ENCODE assay signal across 8 cellular contexts in the genomic region with DNA sequence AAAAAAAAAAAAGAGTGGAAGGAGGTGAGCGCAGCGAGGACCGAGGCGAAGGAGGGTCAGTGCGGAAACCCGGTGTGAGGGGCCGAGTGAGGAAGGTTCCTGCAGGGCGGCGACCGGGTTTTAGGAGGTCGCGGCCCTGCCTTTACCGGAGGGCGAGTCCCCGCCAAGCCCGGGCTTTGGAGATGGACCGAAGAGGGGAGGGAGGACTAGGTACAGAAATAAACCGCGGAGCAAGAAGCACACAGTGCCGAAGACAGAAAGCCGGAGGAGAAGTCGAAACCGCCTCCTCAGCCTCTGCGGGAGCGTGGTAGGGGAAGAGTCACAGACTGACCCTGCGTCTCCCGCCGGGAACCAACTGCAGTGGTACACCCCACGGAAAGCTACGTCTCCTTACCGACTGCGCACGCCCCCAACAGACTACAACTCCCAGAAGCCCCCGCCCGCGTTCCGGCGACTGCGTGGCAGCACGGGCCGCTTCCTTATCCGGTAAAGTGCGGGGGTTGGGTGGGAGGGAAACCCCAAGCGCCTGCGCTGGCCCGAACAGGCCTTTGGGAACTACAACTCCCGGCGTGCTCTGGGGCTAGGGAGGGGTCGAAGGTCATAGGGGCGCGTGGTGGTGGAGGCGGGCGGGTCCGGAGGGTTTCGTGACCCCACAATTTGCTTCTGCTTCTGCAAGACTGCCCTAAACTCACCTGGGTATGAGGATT. TPM values are rescaled to one million over a fixed set of nuclear protein-coding genes. Genes with fewer than 3 reads are reported as not detected.
DNase-seq lines count a peak whose midpoint lies in the region; ATAC-seq and TF ChIP-seq lines count a peak whose summit lies in the region.

A gene (minus strand): TSS at position 365 of the 707 bp plus-strand sequence. CDS start 380 bp downstream, outside the sequence.

- under 1% methylated on average over 47 of the region's 55 CpGs for WGBS in SK-N-SH (ENCODE audit: low lambda C conversion rate)

- H3K4me1 ChIP-seq in SK-N-SH (ENCODE audit: control insufficient read depth in 1 of 2, insufficient read depth in 2 of 2, low read depth in 1 of 2, low read length in 1 of 2): peaks cover 3 to 8% of the 10 kb centered on the region in 2 experiments; a peak in 2 of 4 replicates

- peaks cover 43% of the 10 kb centered on the region for H3K79me2 ChIP-seq in SK-N-SH (ENCODE audit: insufficient read depth)

- no peaks in the 10 kb centered on the region; the same call in 1 of the 2 replicates for H3K9me3 ChIP-seq in SK-N-SH

- H3K27ac ChIP-seq in SK-N-SH (ENCODE audit: low read depth in 2 of 2, low read length in 1 of 2): peak within 1 kb of the TSS; percentile 78 to 86

- H3K4me3 ChIP-seq in SK-N-SH (ENCODE audit: low read depth in 2 of 2, low read length in 1 of 2): peak within 1 kb of the TSS; percentile 91 to 96

- peak within 1 kb of the TSS; percentile 86 for H3K4me2 ChIP-seq in SK-N-SH

- DNase-seq in GM10248 (ENCODE audit: extremely low spot score) (peak; percentile 95), NCI-H1092 (lab: John Stamatoyannopoulos, UW) (peak; percentile 97), SK-N-SH (peak; percentile 94), glomerular endothelial cell (ENCODE audit: extremely low read depth, low read depth, low spot score) (peak; percentile 66), nucleus accumbens (lab: John Stamatoyannopoulos, UW) (peak; percentile 83 to 99 (median 97)), superior temporal gyrus (ENCODE audit: extremely low spot score) (peak; percentile 96)
- DNase-seq in activated naive CD4-positive, alpha-beta T cell treated with anti-CD3 and anti-CD28 coated beads, Interleukin-2, amount 50 U/mL, for 16 hours: peak; percentile 97

- no peaks in the 10 kb centered on the region for H3F3A ChIP-seq in SK-N-SH (replicated peaks; ENCODE audit: insufficient read depth)

- CTCF ChIA-PET in GM10248 (lab: Yijun Ruan, JAX) (interaction anchor here (0.6 to 1.4 kb wide), 5 partner anchors 11 to 361 kb away, joined by 3 to 7 read pairs (median 3); no protein-coding TSS in a partner anchor), SK-N-SH (lab: Yijun Ruan, JAX) (interaction anchor here (1.0 kb wide), 1 partner anchor 78 kb away, joined by 4 read pairs; no protein-coding TSS in a partner anchor)

- H2AFZ ChIP-seq in SK-N-SH (ENCODE audit: low read depth): peak within 1 kb of the TSS; percentile 98

- ATAC-seq in HG02610 (IDR thresholded peaks at IDR 0.05; ENCODE audit: unreplicated experiment): peak; percentile 97

- H3K9me2 ChIP-seq in SK-N-SH: no peaks in the 10 kb centered on the region

- POLR2A ChIA-PET in GM10248 (lab: Yijun Ruan, JAX): interaction anchor here (0.7 to 0.9 kb wide), 2 partner anchors 11 to 451 kb away, joined by 3 to 6 read pairs; a partner anchor contains a TSS
- POLR2A ChIA-PET in SK-N-SH (lab: Yijun Ruan, JAX): interaction anchor here (0.6 to 1.0 kb wide), 4 partner anchors 16 to 201 kb away, joined by 3 to 7 read pairs (median 4); no protein-coding TSS in a partner anchor

- TF ChIP-seq CTCF in GM10248 (IDR thresholded peaks at IDR 0.05; ENCODE audit: control extremely low read depth, extremely low read depth, low read depth, missing control alignments) (no peak), SK-N-SH (IDR thresholded peaks at IDR 0.05) (no peak)

- H4K20me1 ChIP-seq in SK-N-SH (ENCODE audit: insufficient read depth): no peaks in the 10 kb centered on the region

- TF ChIP-seq EP300 in SK-N-SH (IDR thresholded peaks at IDR 0.05; ENCODE audit: borderline replicate concordance in 1 of 2, low read depth in 1 of 2, low read length in 1 of 2): no peak

- no peak for TF ChIP-seq RAD21 in SK-N-SH (IDR thresholded peaks at IDR 0.05; ENCODE audit: low read length)

- no peaks in the 10 kb centered on the region for H3K27me3 ChIP-seq in SK-N-SH (ENCODE audit: insufficient read depth)

- H3K9ac ChIP-seq in SK-N-SH: peak within 1 kb of the TSS; percentile 88

- peaks cover 17% of the 10 kb centered on the region in 2 experiments for H3K36me3 ChIP-seq in SK-N-SH (replicated peaks in 1 of 2; ENCODE audit: control insufficient read depth in 1 of 2, insufficient read depth in 2 of 2, low read length in 1 of 2)

TF ChIP-seq in SK-N-SH, 30 proteins besides CTCF, POLR2A, EP300 and RAD21:
- peak; percentile 94 for TF ChIP-seq POLR2AphosphoS5 (IDR thresholded peaks at IDR 0.05; ENCODE audit: low read depth, low read length)
- TF ChIP-seq CHD2 (IDR thresholded peaks at IDR 0.05; ENCODE audit: low read length, partially characterized antibody): peak; percentile 92
- TF ChIP-seq, protein P1, sequence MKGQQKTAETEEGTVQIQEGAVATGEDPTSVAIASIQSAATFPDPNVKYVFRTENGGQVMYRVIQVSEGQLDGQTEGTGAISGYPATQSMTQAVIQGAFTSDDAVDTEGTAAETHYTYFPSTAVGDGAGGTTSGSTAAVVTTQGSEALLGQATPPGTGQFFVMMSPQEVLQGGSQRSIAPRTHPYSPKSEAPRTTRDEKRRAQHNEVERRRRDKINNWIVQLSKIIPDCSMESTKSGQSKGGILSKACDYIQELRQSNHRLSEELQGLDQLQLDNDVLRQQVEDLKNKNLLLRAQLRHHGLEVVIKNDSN (IDR thresholded peaks at IDR 0.05; ENCODE audit: borderline replicate concordance, low read depth): peak; percentile 52; the same call in 1 of the 2 replicates
- TF ChIP-seq FOSL2 (IDR thresholded peaks at IDR 0.05; ENCODE audit: borderline replicate concordance, low read depth): no peak
- TF ChIP-seq GABPA (IDR thresholded peaks at IDR 0.05; ENCODE audit: low read depth): peak; percentile 89
- TF ChIP-seq MXI1 (IDR thresholded peaks at IDR 0.05; ENCODE audit: low read depth, low read length): peak; percentile 93
- TF ChIP-seq GATA2 (CRISPR knock-in tag; IDR thresholded peaks at IDR 0.05): no peak
- TF ChIP-seq TCF12 (IDR thresholded peaks at IDR 0.05): no peak
- peak; percentile 89 for TF ChIP-seq TAF1 (IDR thresholded peaks at IDR 0.05; ENCODE audit: borderline replicate concordance, low read depth, low read length)
- no peak for TF ChIP-seq MEF2A (IDR thresholded peaks at IDR 0.05; ENCODE audit: borderline replicate concordance, low read depth)
- TF ChIP-seq, protein P2, sequence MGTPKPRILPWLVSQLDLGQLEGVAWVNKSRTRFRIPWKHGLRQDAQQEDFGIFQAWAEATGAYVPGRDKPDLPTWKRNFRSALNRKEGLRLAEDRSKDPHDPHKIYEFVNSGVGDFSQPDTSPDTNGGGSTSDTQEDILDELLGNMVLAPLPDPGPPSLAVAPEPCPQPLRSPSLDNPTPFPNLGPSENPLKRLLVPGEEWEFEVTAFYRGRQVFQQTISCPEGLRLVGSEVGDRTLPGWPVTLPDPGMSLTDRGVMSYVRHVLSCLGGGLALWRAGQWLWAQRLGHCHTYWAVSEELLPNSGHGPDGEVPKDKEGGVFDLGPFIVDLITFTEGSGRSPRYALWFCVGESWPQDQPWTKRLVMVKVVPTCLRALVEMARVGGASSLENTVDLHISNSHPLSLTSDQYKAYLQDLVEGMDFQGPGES (IDR thresholded peaks at IDR 0.05; ENCODE audit: low read depth, low read length): no peak
- peak; percentile 84 for TF ChIP-seq NRF1 (IDR thresholded peaks at IDR 0.05; ENCODE audit: low read depth, low read length)
- TF ChIP-seq NFIC (IDR thresholded peaks at IDR 0.05; ENCODE audit: borderline replicate concordance): 0 out of 2 replicates have a peak, but pooled peaks have one; percentile 45
- 0 out of 2 replicates have a peak, but pooled peaks have one; percentile 14 for TF ChIP-seq YY1 (IDR thresholded peaks at IDR 0.05; ENCODE audit: low read depth)
- no peak for TF ChIP-seq TEAD4 (IDR thresholded peaks at IDR 0.05; ENCODE audit: borderline replicate concordance, insufficient read depth)
- TF ChIP-seq, protein P3, sequence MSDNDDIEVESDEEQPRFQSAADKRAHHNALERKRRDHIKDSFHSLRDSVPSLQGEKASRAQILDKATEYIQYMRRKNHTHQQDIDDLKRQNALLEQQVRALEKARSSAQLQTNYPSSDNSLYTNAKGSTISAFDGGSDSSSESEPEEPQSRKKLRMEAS (IDR thresholded peaks at IDR 0.05; ENCODE audit: low read depth): peak; percentile 84; the same call in 1 of the 2 replicates
- peak; percentile 92 for TF ChIP-seq ELF1 (IDR thresholded peaks at IDR 0.05)
- no peak for TF ChIP-seq RCOR1 (IDR thresholded peaks at IDR 0.05; ENCODE audit: low read length)

RNA-seq across cellular contexts. Expression of the gene that starts here (rescaled TPM):
- 9.0 and 12.5 TPM in 2 replicates for polyA plus RNA-seq in SK-N-SH (2012; rRNA removed)
- polyA plus RNA-seq in SK-N-SH (2012; cell fraction: cytosol; rRNA removed): 8.7 and 9.3 TPM in 2 replicates
- 16.5 and 31.1 TPM in 2 replicates for polyA plus RNA-seq in SK-N-SH (2012; cell fraction: nucleus; rRNA removed)
- total RNA-seq in glomerular endothelial cell: 4.2 and 9.9 TPM in 2 replicates

Comparison
In these comparisons a context has a peak if more than half of its experiments do, and no peak if none do; other contexts are left out.
1. Peak in every context shown above with its lines: DNase-seq, ATAC-seq, H3K4me3 ChIP-seq and H3K27ac ChIP-seq.